ENCODE assay signal across 1 cellular context in the genomic region with DNA sequence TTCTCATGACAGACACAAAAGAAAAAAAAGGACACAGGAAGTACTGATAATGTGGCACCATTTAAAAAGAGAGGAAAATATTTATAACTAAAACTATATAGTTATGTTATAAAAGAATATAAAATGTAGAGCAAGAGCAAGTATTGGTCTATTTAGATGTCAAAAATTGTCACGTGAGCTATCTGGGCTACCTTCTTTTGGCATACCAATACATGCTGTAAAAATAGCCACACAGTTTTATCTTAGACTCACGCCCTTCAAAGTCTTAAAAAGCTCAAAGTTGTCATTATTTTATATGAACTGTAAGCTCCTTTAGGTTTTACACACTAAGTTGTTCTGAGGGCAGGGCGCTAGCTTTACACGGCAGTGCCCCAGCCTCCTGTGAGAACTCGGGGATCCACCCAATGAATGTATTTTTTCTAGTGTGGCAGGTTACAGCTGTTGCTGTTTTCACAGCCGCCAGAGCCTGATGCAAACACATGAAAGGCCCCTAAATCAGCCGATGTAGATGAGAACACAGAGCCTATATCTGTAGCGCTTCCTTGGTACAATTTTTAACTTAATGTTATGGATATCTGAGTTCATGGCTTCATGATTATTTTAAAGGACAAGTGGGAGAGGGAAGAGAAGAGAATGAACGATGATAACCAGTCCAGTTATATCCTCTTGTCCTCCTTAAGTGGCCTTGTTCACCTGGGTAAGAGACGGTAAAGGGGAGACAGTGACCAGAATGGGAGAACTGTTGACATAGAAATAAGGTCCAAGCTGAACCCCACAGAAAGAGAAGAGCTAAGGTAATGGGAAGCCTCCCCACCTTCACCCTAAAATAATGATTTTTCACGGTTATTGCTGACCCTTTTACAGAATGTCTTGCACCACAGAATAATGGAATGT.
TF ChIP-seq lines count a peak whose summit lies in the region.

No MANE protein-coding gene starts in this region.

TF ChIP-seq in K562, 482 proteins besides CTCF, POLR2A, EP300 and RAD21 (continued from another document and continues in another):
- no peak for TF ChIP-seq SMAD2 (IDR thresholded peaks at IDR 0.05; ENCODE audit: low read depth, low read length)
- no peak for TF ChIP-seq PHB (CRISPR knock-in tag; IDR thresholded peaks at IDR 0.05)
- no peak for TF ChIP-seq ZNF431 (CRISPR knock-in tag; IDR thresholded peaks at IDR 0.05)
- TF ChIP-seq CBFA2T2 (conservative IDR thresholded peaks at IDR 0.05), result no peak
- TF ChIP-seq KLF10 (CRISPR knock-in tag; IDR thresholded peaks at IDR 0.05), result no peak
- TF ChIP-seq NKRF (IDR thresholded peaks at IDR 0.05; ENCODE audit: borderline replicate concordance), result no peak
- peak; percentile 96 for TF ChIP-seq ZNF589 (CRISPR knock-in tag; IDR thresholded peaks at IDR 0.05; ENCODE audit: low read depth)
- TF ChIP-seq MCM3 (IDR thresholded peaks at IDR 0.05), result no peak
- peak; percentile 42; the same call in 1 of the 2 replicates for TF ChIP-seq ATF3 (IDR thresholded peaks at IDR 0.05)
- no peak for TF ChIP-seq ATF3 (CRISPR knock-in tag; conservative IDR thresholded peaks at IDR 0.05)
- TF ChIP-seq CEBPZ (IDR thresholded peaks at IDR 0.05; ENCODE audit: borderline replicate concordance, low read depth, low read length), result no peak
- TF ChIP-seq GTF2E2 (tag; IDR thresholded peaks at IDR 0.05), result no peak
- TF ChIP-seq BHLHE40 (IDR thresholded peaks at IDR 0.05; ENCODE audit: low read length), result peak; percentile 42
- no peak for TF ChIP-seq ESRRA (IDR thresholded peaks at IDR 0.05; ENCODE audit: borderline replicate concordance, low read depth)
- TF ChIP-seq KDM5B (IDR thresholded peaks at IDR 0.05; ENCODE audit: insufficient replicate concordance, low read depth, low read length), result no peak
- no peak for TF ChIP-seq RFX7 (CRISPR knock-in tag; IDR thresholded peaks at IDR 0.05)
- peak; percentile 87 for TF ChIP-seq ZNF175 (CRISPR knock-in tag; IDR thresholded peaks at IDR 0.05; ENCODE audit: low read depth)
- no peak for TF ChIP-seq ILF3 (IDR thresholded peaks at IDR 0.05; ENCODE audit: borderline replicate concordance)
- TF ChIP-seq, protein P1, sequence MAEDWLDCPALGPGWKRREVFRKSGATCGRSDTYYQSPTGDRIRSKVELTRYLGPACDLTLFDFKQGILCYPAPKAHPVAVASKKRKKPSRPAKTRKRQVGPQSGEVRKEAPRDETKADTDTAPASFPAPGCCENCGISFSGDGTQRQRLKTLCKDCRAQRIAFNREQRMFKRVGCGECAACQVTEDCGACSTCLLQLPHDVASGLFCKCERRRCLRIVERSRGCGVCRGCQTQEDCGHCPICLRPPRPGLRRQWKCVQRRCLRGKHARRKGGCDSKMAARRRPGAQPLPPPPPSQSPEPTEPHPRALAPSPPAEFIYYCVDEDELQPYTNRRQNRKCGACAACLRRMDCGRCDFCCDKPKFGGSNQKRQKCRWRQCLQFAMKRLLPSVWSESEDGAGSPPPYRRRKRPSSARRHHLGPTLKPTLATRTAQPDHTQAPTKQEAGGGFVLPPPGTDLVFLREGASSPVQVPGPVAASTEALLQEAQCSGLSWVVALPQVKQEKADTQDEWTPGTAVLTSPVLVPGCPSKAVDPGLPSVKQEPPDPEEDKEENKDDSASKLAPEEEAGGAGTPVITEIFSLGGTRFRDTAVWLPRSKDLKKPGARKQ (CRISPR knock-in tag; IDR thresholded peaks at IDR 0.05), result no peak
- TF ChIP-seq ZBED1 (IDR thresholded peaks at IDR 0.05), result no peak
- TF ChIP-seq HLTF (IDR thresholded peaks at IDR 0.05), result no peak
- TF ChIP-seq BMI1 (IDR thresholded peaks at IDR 0.05; ENCODE audit: low read length), result no peak
- TF ChIP-seq POLR2B (IDR thresholded peaks at IDR 0.05; ENCODE audit: low read depth, partially characterized antibody), result no peak
- no peak for TF ChIP-seq ELF1 (tag; IDR thresholded peaks at IDR 0.05)
- TF ChIP-seq UBTF (IDR thresholded peaks at IDR 0.05; ENCODE audit: borderline replicate concordance in 1 of 2, low read depth in 2 of 2, low read length in 2 of 2), result no peak
- TF ChIP-seq ASH1L (IDR thresholded peaks at IDR 0.05; ENCODE audit: borderline replicate concordance, low read depth, partially characterized antibody), result no peak
- TF ChIP-seq MIER1 (IDR thresholded peaks at IDR 0.05; ENCODE audit: low read depth), result no peak
- no peak for TF ChIP-seq PREB (CRISPR knock-in tag; IDR thresholded peaks at IDR 0.05)
- TF ChIP-seq GATA2 (CRISPR knock-in tag; IDR thresholded peaks at IDR 0.05), result no peak
- no peak for TF ChIP-seq STAT5B (CRISPR knock-in tag; IDR thresholded peaks at IDR 0.05)
